ENCODE assay signal across 9 cellular contexts in the genomic region with DNA sequence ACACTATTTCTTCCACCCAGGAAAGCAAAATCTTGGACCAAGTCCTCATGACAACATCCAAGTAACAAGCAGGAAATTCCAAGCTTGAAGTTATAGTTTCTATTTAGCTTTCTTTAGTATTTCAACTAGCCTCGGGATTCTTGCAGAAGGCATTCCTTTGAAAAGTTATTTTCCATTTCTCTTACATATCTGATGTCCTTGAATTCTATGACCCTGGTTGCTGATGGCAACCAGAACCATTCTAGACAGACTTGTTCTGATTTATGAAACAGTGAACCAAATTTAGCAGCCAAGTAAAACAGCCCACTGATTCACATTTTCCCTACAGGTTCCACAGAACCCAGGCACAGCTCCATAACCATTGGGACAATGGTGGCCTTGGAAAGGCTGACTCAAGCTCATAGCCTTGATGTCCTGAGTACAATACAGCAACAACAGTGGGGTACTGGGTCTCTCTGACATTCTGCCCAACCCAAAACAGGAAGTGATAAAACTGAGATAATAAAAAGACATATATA. TPM values are rescaled to one million over a fixed set of nuclear protein-coding genes. Genes with fewer than 3 reads are reported as not detected.
DNase-seq lines count a peak whose midpoint lies in the region; ATAC-seq and TF ChIP-seq lines count a peak whose summit lies in the region.
"Had no signal": no experiment of that assay in that cellular context is flagged by ENCODE, and none has a peak within 500 bp of the region (broad histone marks: within the 10 kb centered on the region; RNA-seq: fewer than 3 reads in every experiment).

No MANE protein-coding gene starts in this region.

- H3K4me1 Mint-ChIP-seq in nephron progenitor cell = peaks cover 49% of the 10 kb centered on the region

- H3K27ac Mint-ChIP-seq in nephron progenitor cell = peak overlapping the region; percentile 28

- H3K36me3 ChIP-seq in SJSA1 (peaks cover 15% of the 10 kb centered on the region), esophagus muscularis mucosa (no peaks in the 10 kb centered on the region), A673 (ENCODE audit: insufficient read depth, low read length, poor library complexity, severe bottlenecking) (no peaks in the 10 kb centered on the region)

- H3K27ac ChIP-seq in SJSA1 (peak overlapping the region; percentile 90), esophagus muscularis mucosa (replicated peaks in 1 of 4) (peak overlapping the region; percentile 15 to 48 (median 18)), A673 (ENCODE audit: low read depth, low read length, poor library complexity, severe bottlenecking) (no peak overlapping the region)

- WGBS in esophagus muscularis mucosa = 30% methylated on average over 1 of the region's 1 CpG

- no peak overlapping the region for H3K4me3 Mint-ChIP-seq in nephron progenitor cell

- BruUV-seq in A673 (replicated peaks; lab: Mats Ljungman, UMichigan) = no TSS peak

- TF ChIP-seq EP300 in esophagus muscularis mucosa (IDR thresholded peaks at IDR 0.05) = no peak

- intact Hi-C loops in esophagus muscularis mucosa (cut with DNase I) = no loop called here
- intact Hi-C loops in A673 (cut with micrococcal nuclease; ENCODE audit: unreplicated experiment) = no loop called here

- H3K9me3 Mint-ChIP-seq in nephron progenitor cell = peaks cover 27% of the 10 kb centered on the region

- H3K9me3 ChIP-seq in SJSA1 (replicated peaks) (no peaks in the 10 kb centered on the region), esophagus muscularis mucosa (no peaks in the 10 kb centered on the region), A673 (ENCODE audit: low read depth, low read length, poor library complexity, severe bottlenecking) (no peaks in the 10 kb centered on the region)

- CTCF ChIA-PET in A673 (lab: Charles Lee) = no interaction called here

- POLR2A ChIA-PET in A673 (lab: Charles Lee; ENCODE audit: low non-redundant PET) = interaction anchor here (0.7 kb wide), 2 partner anchors 32 to 79 kb away, joined by 3 to 5 read pairs; no protein-coding TSS in a partner anchor

- no peaks in the 10 kb centered on the region for H3K27me3 Mint-ChIP-seq in nephron progenitor cell (ENCODE audit: low read depth, poor library complexity)

- H3K4me3 ChIP-seq in AG10803 (ENCODE audit: low read length) (peak overlapping the region; percentile 16), SJSA1 (no peak overlapping the region), esophagus muscularis mucosa (no peak overlapping the region), A673 (ENCODE audit: low read depth, low read length, poor library complexity, severe bottlenecking) (no peak overlapping the region)

- H3K36me3 Mint-ChIP-seq in nephron progenitor cell (ENCODE audit: low read depth) = peaks cover 52% of the 10 kb centered on the region

- TF ChIP-seq CTCF in AG10803 (conservative IDR thresholded peaks at IDR 0.05; ENCODE audit: low read length) = no peak
- TF ChIP-seq CTCF in esophagus muscularis mucosa (IDR thresholded peaks at IDR 0.05) = no peak
- TF ChIP-seq CTCF in nephron progenitor cell (IDR thresholded peaks at IDR 0.05) = no peak
- no peak for TF ChIP-seq CTCF in A673 (conservative IDR thresholded peaks at IDR 0.05; ENCODE audit: low read depth, low read length)

- DNase-seq in AG10803 (ENCODE audit: low read depth) = peak; percentile 76
- no peak for DNase-seq in SJSA1 (ENCODE audit: low read depth in 1 of 2, low spot score in 2 of 2)
- DNase-seq in esophagus muscularis mucosa (ENCODE audit: extremely low spot score) = no peak
- DNase-seq in nephron progenitor cell = no peak
- DNase-seq in A673 (ENCODE audit: low spot score) = no peak
- DNase-seq in iPS-NIHi7 (ENCODE audit: extremely low spot score) = no peak
- no peak for DNase-seq in amniotic stem cell (lab: John Stamatoyannopoulos, UW)
- DNase-seq: activated CD8-positive, alpha-beta memory T cell treated with anti-CD3 and anti-CD28 coated beads, Interleukin-2, amount 50 U/mL, for 48 hours had no signal

- no peak for ATAC-seq in HG03139 (IDR thresholded peaks at IDR 0.05; ENCODE audit: unreplicated experiment)

- H3K4me1 ChIP-seq in SJSA1 (replicated peaks) (peaks cover 90% of the 10 kb centered on the region), esophagus muscularis mucosa (peaks cover 4 to 31% (median 27%) of the 10 kb centered on the region in 4 donors), A673 (ENCODE audit: insufficient read depth, low read length, poor library complexity, severe bottlenecking) (peaks cover 58% of the 10 kb centered on the region)

- TF ChIP-seq POLR2A in esophagus muscularis mucosa (IDR thresholded peaks at IDR 0.05; ENCODE audit: low read depth) = no peak

- H3K27me3 ChIP-seq in SJSA1 (replicated peaks) (no peaks in the 10 kb centered on the region), esophagus muscularis mucosa (no peaks in the 10 kb centered on the region), A673 (replicated peaks; ENCODE audit: insufficient read depth, low read depth, low read length, poor library complexity) (no peaks in the 10 kb centered on the region)

RNA-seq across cellular contexts. Expression of a gene that starts 26.4 kb away (rescaled TPM):
- 166 and 188 TPM in 2 replicates for total RNA-seq in SJSA1 (2014; rRNA removed; shearing (Covaris generic))
- total RNA-seq in esophagus muscularis mucosa = 10 to 100 TPM; 15.6 to 41.5 (median 27.1) TPM
- 19.6 and 21.7 TPM in 2 replicates for total RNA-seq in A673 (2021)
